10 cellular contexts compared by ENCODE assay signal in genomic region chr7:75711634-75712494, GRCh38. TPM values are rescaled to one million over a fixed set of nuclear protein-coding genes. Genes with fewer than 3 reads are reported as not detected.
A peak's percentile ranks its signal among the peaks of the same experiment; 100 is the strongest.
DNase-seq lines count a peak whose midpoint lies in the region; ATAC-seq and TF ChIP-seq lines count a peak whose summit lies in the region.
"Had no signal": no experiment of that assay in that cellular context is flagged by ENCODE, and none has a peak within 500 bp of the region (broad histone marks: within the 10 kb centered on the region; RNA-seq: fewer than 3 reads in every experiment).

No MANE protein-coding gene starts in this region.

- no peaks in the 10 kb centered on the region for H3K27me3 ChIP-seq in HUES6 (ENCODE audit: control insufficient read depth, insufficient read depth, low read length)
- H3K27me3 ChIP-seq in right cardiac atrium (ENCODE audit: control insufficient read depth, insufficient read depth) = no peaks in the 10 kb centered on the region
- no peaks in the 10 kb centered on the region for H3K27me3 ChIP-seq in stomach
- H3K27me3 ChIP-seq: breast epithelium had no signal

- H3K4me1 ChIP-seq in HUES6 (ENCODE audit: control insufficient read depth, insufficient read depth, low read length) = peaks cover 8% of the 10 kb centered on the region; the same call in 1 of the 2 replicates
- H3K4me1 ChIP-seq in right cardiac atrium (ENCODE audit: control insufficient read depth, insufficient read depth, low read length) = peaks cover 10% of the 10 kb centered on the region
- H3K4me1 ChIP-seq in stomach = peaks cover 0 to 15% (median 13%) of the 10 kb centered on the region in 4 donors
- H3K4me1 ChIP-seq: breast epithelium had no signal

- intact Hi-C loops in right cardiac atrium (cut with DNase I) = no loop called here
- intact Hi-C loops in stomach (cut with DNase I; ENCODE audit: low total_unique reads) = no loop called here

- peak overlapping the region; percentile 15 for H3K9ac ChIP-seq in HUES6 (ENCODE audit: low read length)

- H3K9me3 ChIP-seq in HUES6 (ENCODE audit: control insufficient read depth, insufficient read depth, low read depth, low read length) = peaks cover 7% of the 10 kb centered on the region; the same call in 1 of the 2 replicates
- no peaks in the 10 kb centered on the region for H3K9me3 ChIP-seq in right cardiac atrium (ENCODE audit: control insufficient read depth, low read length)
- peaks cover 4 to 16% (median 10%) of the 10 kb centered on the region in 4 donors for H3K9me3 ChIP-seq in stomach

- TF ChIP-seq POLR2A in stomach (IDR thresholded peaks at IDR 0.05) = no peak

- H3K36me3 ChIP-seq in HUES6 (ENCODE audit: control insufficient read depth, insufficient read depth, low read length) = no peaks in the 10 kb centered on the region
- H3K36me3 ChIP-seq in stomach = no peaks in the 10 kb centered on the region
- H3K36me3 ChIP-seq: breast epithelium had no signal

- WGBS in right cardiac atrium = 14% methylated on average over 10 of the region's 10 CpGs
- WGBS in stomach, 5 donors = 36 to 65% (median 60%) methylated on average over 10 of the region's 10 CpGs

- no peak for TF ChIP-seq EP300 in stomach (IDR thresholded peaks at IDR 0.05)

- DNase-seq in right cardiac atrium (no peak), stomach (no peak), T1000 (lab: John Stamatoyannopoulos, UW) (no peak), HK-2 (ENCODE audit: unreplicated experiment) (no peak)
- no peak for DNase-seq in activated naive CD4-positive, alpha-beta T cell treated with anti-CD3 and anti-CD28 coated beads, Interleukin-2, amount 50 U/mL, for 16 hours
- DNase-seq: substantia nigra had no signal

- H3K4me3 ChIP-seq in HUES6 (ENCODE audit: low read depth, low read length) (no peak overlapping the region), WI38 (ENCODE audit: low read depth, low read length) (peak overlapping the region; percentile 14; the same call in 1 of the 2 replicates), right cardiac atrium (ENCODE audit: low read length) (no peak overlapping the region), stomach (no peak overlapping the region)
- H3K4me3 ChIP-seq: breast epithelium had no signal

- ATAC-seq in right cardiac atrium (peak; percentile 75 to 90), GM21717 (IDR thresholded peaks at IDR 0.05; ENCODE audit: unreplicated experiment) (no peak)

- TF ChIP-seq CTCF in WI38 (IDR thresholded peaks at IDR 0.05; ENCODE audit: low read depth, low read length) (no peak), stomach (IDR thresholded peaks at IDR 0.05) (no peak)

- H3K27ac ChIP-seq in HUES6 (ENCODE audit: low read depth, low read length) (no peak overlapping the region), right cardiac atrium (ENCODE audit: low read length) (peak overlapping the region; percentile 98), stomach (peak overlapping the region in 4 of 5 donors; percentile 40 to 72 (median 50))

RNA-seq across cellular contexts. Expression of gene HIP1, which starts 26.9 kb away (rescaled TPM):
- total RNA-seq in right cardiac atrium (10 to 100 TPM in 3 of 4 donors, 1 to 10 TPM in 1; 8.8 to 15.0 (median 13.0) TPM), stomach (10 to 100 TPM in 1 of 5 donors, 1 to 10 TPM in 4; 6.2 to 15.8 (median 8.4) TPM)
- polyA plus RNA-seq in right cardiac atrium (5.6 TPM), stomach (1 to 10 TPM; 2.8 to 6.4 (median 3.6) TPM)
